In the genomic region with DNA sequence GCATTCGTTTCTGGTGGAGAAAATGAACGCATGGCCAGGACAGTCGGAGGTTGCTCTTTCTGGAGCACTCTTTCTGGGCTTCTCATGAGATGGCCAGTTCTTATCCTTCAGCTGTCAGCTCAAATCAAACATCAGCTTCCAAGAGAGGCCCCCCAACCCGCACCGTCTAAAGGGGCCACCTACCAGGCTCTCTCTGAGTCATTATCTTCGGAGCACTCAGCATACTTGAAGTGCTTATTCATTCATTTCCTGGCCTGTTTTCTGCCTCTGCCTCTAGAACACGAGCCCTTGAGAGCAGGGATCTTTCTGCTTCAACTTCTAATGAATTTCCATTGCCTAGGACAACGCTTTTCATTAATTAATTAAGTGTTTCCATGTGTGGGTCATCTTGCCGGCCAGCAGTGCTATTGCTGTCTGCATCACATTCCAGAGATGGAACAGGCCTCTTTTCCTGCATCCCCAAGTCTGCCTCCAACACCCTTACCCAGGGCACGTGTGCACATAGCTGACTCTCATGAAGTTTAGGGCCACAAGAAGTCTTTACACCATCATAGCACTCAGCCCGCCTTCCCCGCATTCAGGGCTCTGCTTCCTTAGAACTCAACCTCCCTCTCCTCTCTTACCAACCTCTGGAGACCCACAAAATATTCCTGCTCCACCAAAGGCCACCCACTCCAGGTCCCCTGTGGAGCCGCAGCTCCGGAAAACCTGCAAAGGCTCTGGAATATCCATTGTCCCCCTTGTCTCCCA, we compare ENCODE assay signal across 8 cellular contexts. TPM values are rescaled to one million over a fixed set of nuclear protein-coding genes. Genes with fewer than 3 reads are reported as not detected.
DNase-seq lines count a peak whose midpoint lies in the region; ATAC-seq and TF ChIP-seq lines count a peak whose summit lies in the region.

No MANE protein-coding gene starts in this region.

- peak; percentile 44 to 62 for ATAC-seq in right cardiac atrium
- no peak for ATAC-seq in activated T-helper 17 cell treated with anti-CD3 and anti-CD28 coated beads, Interleukin-2, amount 50 U/mL, for 72 hours (replicated peaks)
- ATAC-seq in GM18520 (IDR thresholded peaks at IDR 0.05; ENCODE audit: unreplicated experiment): no peak

- peak overlapping the region; percentile 41 for H3K4me3 ChIP-seq in adipocyte (ENCODE audit: low read length)
- H3K4me3 ChIP-seq in right cardiac atrium (ENCODE audit: low read length): no peak overlapping the region
- no peak overlapping the region for H3K4me3 ChIP-seq in transverse colon

- peak overlapping the region; percentile 49 for H3K9ac ChIP-seq in adipocyte (ENCODE audit: low read length)

- DNase-seq in NCI-H1105 treated with DMSO at 0.1 percent for 48 hours (lab: John Stamatoyannopoulos, UW) (peak; percentile 4), NCI-H1105 (lab: John Stamatoyannopoulos, UW) (no peak), adipocyte (ENCODE audit: low read depth) (peak; percentile 85), right cardiac atrium (no peak), transverse colon (no peak), NCI-H2081 treated with DMSO at 0.1 percent for 48 hours (lab: John Stamatoyannopoulos, UW) (no peak)

- H3K4me1 Mint-ChIP-seq in activated T-helper 17 cell treated with anti-CD3 and anti-CD28 coated beads, Interleukin-2, amount 50 U/mL, for 72 hours: no peaks in the 10 kb centered on the region

- H3K36me3 Mint-ChIP-seq in activated T-helper 17 cell treated with anti-CD3 and anti-CD28 coated beads, Interleukin-2, amount 50 U/mL, for 72 hours (ENCODE audit: low read depth): no peaks in the 10 kb centered on the region

- no peak for TF ChIP-seq CTCF in transverse colon (IDR thresholded peaks at IDR 0.05)

- no peak for TF ChIP-seq POLR2A in transverse colon (IDR thresholded peaks at IDR 0.05)

- H3K27me3 ChIP-seq in adipocyte (replicated peaks; ENCODE audit: control insufficient read depth, insufficient read depth, low read length) (no peaks in the 10 kb centered on the region), right cardiac atrium (ENCODE audit: control insufficient read depth, insufficient read depth) (no peaks in the 10 kb centered on the region), transverse colon (peaks cover 19% of the 10 kb centered on the region)

- peak overlapping the region; percentile 57 for H3K27ac ChIP-seq in right cardiac atrium (ENCODE audit: low read length)
- peak overlapping the region; percentile 66 to 83 (median 78) for H3K27ac ChIP-seq in transverse colon

- in situ Hi-C loops in transverse colon (cut with MboI; ENCODE audit: low pct_ligation_motif_present in 1 of 4, low pct_unique_long_range_greater_than_20kb in 1 of 4, low sequenced_read_pairs in 3 of 4): no loop called here

- H3K9me3 Mint-ChIP-seq in activated T-helper 17 cell treated with anti-CD3 and anti-CD28 coated beads, Interleukin-2, amount 50 U/mL, for 72 hours: no peaks in the 10 kb centered on the region

- H3K9me3 ChIP-seq in adipocyte (ENCODE audit: control insufficient read depth, low read length) (no peaks in the 10 kb centered on the region), right cardiac atrium (ENCODE audit: control insufficient read depth, low read length) (no peaks in the 10 kb centered on the region), transverse colon (no peaks in the 10 kb centered on the region)

- H3K4me1 ChIP-seq in adipocyte (ENCODE audit: control insufficient read depth, insufficient read depth, low read length) (peaks cover 37% of the 10 kb centered on the region), right cardiac atrium (ENCODE audit: control insufficient read depth, insufficient read depth, low read length) (peaks cover 4% of the 10 kb centered on the region), transverse colon (peaks cover 12 to 27% (median 20%) of the 10 kb centered on the region in 4 donors)

- no peak overlapping the region for H3K27ac Mint-ChIP-seq in activated T-helper 17 cell treated with anti-CD3 and anti-CD28 coated beads, Interleukin-2, amount 50 U/mL, for 72 hours

- intact Hi-C loops in right cardiac atrium (cut with DNase I) (no loop called here), transverse colon (cut with DNase I; ENCODE audit: low total_unique reads) (no loop called here)

- H3K27me3 Mint-ChIP-seq in activated T-helper 17 cell treated with anti-CD3 and anti-CD28 coated beads, Interleukin-2, amount 50 U/mL, for 72 hours: peaks cover 37% of the 10 kb centered on the region

- H3K36me3 ChIP-seq in adipocyte (ENCODE audit: control insufficient read depth, insufficient read depth, low read length, severe bottlenecking) (no peaks in the 10 kb centered on the region), transverse colon (no peaks in the 10 kb centered on the region)

- WGBS in right cardiac atrium: 38% methylated on average over 14 of the region's 14 CpGs
- 39 to 60% methylated on average over 9 to 14 of the region's 14 CpGs for WGBS in transverse colon (ENCODE audit: low coverage in 1 of 2), 2 donors

- no peak for TF ChIP-seq EP300 in transverse colon (IDR thresholded peaks at IDR 0.05; ENCODE audit: low read depth)

- no peak overlapping the region for H3K4me3 Mint-ChIP-seq in activated T-helper 17 cell treated with anti-CD3 and anti-CD28 coated beads, Interleukin-2, amount 50 U/mL, for 72 hours

RNA-seq across cellular contexts. Expression of a gene that starts 52.1 kb away (rescaled TPM):
- total RNA-seq in right cardiac atrium: 10 to 100 TPM; 25.4 to 55.1 (median 40.5) TPM
- 14.4 TPM for polyA plus RNA-seq in right cardiac atrium
- 10 to 100 TPM in 3 of 4 donors, 1 to 10 TPM in 1; 5.2 to 66.6 (median 34.5) TPM for total RNA-seq in transverse colon
- 100 to 1,000 TPM; 316 to 333 TPM for total RNA-seq in activated T-helper 17 cell treated with anti-CD3 and anti-CD28 coated beads, Interleukin-2, amount 50 U/mL, for 72 hours

Comparison
In these comparisons a context has a peak if more than half of its experiments do, and no peak if none do; other contexts are left out.
1. DNase-seq: peak in NCI-H1105 treated with DMSO at 0.1 percent for 48 hours (single experiment) and adipocyte (single experiment); none in NCI-H1105 (single experiment), right cardiac atrium (0 of 3), transverse colon (single experiment) and NCI-H2081 treated with DMSO at 0.1 percent for 48 hours (single experiment).
2. ATAC-seq: peak in right cardiac atrium (2 of 2); none in activated T-helper 17 cell treated with anti-CD3 and anti-CD28 coated beads, Interleukin-2, amount 50 U/mL, for 72 hours (single experiment) and GM18520 (single experiment).
3. RNA of a gene that starts 52.1 kb away (total RNA-seq): 316 to 333 TPM in activated T-helper 17 cell treated with anti-CD3 and anti-CD28 coated beads, Interleukin-2, amount 50 U/mL, for 72 hours; 5.2 to 66.6 TPM in transverse colon and 25.4 to 55.1 TPM in right cardiac atrium; every median in the first group is over 4 times any median in the second.